ENCODE assay signal across 1 cellular context in the genomic region with DNA sequence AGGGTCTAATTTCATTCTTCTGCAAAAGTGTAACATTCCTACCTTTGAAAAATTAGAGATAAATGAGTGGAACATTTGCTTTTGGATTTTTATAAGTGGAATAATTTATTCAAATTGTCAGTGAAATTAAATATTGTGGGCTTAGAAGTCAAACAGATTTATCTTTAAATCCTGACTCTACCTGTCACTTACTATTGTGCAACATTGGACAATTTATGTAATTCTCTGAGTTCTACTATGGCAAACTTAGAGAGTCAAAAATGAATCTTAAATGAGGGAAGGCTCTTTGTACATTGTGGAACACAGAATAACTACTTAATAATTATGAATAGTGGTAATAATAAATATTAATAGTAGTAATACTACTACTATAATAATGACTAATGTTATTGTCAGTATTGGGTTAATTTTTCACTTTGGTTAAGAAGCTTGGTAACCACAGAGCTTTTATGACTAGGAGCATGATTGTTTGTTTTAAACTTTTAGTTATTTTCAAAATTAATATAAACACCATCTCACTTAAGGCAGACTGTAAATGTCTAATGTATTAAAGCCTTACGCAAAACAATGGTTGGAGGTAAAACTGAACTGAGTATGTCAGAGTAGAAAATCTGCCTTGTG.
TF ChIP-seq lines count a peak whose summit lies in the region.

No MANE protein-coding gene starts in this region.

TF ChIP-seq in GM23338, 12 proteins besides CTCF, POLR2A, EP300 and RAD21 (continued from another document):
- TF ChIP-seq, protein P1, sequence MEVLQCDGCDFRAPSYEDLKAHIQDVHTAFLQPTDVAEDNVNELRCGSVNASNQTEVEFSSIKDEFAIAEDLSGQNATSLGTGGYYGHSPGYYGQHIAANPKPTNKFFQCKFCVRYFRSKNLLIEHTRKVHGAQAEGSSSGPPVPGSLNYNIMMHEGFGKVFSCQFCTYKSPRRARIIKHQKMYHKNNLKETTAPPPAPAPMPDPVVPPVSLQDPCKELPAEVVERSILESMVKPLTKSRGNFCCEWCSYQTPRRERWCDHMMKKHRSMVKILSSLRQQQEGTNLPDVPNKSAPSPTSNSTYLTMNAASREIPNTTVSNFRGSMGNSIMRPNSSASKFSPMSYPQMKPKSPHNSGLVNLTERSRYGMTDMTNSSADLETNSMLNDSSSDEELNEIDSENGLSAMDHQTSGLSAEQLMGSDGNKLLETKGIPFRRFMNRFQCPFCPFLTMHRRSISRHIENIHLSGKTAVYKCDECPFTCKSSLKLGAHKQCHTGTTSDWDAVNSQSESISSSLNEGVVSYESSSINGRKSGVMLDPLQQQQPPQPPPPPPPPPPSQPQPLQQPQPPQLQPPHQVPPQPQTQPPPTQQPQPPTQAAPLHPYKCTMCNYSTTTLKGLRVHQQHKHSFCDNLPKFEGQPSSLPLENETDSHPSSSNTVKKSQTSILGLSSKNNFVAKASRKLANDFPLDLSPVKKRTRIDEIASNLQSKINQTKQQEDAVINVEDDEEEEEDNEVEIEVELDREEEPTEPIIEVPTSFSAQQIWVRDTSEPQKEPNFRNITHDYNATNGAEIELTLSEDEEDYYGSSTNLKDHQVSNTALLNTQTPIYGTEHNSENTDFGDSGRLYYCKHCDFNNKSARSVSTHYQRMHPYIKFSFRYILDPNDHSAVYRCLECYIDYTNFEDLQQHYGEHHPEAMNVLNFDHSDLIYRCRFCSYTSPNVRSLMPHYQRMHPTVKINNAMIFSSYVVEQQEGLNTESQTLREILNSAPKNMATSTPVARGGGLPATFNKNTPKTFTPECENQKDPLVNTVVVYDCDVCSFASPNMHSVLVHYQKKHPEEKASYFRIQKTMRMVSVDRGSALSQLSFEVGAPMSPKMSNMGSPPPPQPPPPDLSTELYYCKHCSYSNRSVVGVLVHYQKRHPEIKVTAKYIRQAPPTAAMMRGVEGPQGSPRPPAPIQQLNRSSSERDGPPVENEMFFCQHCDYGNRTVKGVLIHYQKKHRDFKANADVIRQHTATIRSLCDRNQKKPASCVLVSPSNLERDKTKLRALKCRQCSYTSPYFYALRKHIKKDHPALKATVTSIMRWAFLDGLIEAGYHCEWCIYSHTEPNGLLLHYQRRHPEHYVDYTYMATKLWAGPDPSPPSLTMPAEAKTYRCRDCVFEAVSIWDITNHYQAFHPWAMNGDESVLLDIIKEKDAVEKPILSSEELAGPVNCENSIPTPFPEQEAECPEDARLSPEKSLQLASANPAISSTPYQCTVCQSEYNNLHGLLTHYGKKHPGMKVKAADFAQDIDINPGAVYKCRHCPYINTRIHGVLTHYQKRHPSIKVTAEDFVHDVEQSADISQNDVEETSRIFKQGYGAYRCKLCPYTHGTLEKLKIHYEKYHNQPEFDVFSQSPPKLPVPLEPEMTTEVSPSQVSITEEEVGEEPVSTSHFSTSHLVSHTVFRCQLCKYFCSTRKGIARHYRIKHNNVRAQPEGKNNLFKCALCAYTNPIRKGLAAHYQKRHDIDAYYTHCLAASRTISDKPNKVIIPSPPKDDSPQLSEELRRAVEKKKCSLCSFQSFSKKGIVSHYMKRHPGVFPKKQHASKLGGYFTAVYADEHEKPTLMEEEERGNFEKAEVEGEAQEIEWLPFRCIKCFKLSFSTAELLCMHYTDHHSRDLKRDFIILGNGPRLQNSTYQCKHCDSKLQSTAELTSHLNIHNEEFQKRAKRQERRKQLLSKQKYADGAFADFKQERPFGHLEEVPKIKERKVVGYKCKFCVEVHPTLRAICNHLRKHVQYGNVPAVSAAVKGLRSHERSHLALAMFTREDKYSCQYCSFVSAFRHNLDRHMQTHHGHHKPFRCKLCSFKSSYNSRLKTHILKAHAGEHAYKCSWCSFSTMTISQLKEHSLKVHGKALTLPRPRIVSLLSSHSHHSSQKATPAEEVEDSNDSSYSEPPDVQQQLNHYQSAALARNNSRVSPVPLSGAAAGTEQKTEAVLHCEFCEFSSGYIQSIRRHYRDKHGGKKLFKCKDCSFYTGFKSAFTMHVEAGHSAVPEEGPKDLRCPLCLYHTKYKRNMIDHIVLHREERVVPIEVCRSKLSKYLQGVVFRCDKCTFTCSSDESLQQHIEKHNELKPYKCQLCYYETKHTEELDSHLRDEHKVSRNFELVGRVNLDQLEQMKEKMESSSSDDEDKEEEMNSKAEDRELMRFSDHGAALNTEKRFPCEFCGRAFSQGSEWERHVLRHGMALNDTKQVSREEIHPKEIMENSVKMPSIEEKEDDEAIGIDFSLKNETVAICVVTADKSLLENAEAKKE (CRISPR knock-in tag; IDR thresholded peaks at IDR 0.05), result no peak
